8 cellular contexts compared by ENCODE assay signal in the genomic region with DNA sequence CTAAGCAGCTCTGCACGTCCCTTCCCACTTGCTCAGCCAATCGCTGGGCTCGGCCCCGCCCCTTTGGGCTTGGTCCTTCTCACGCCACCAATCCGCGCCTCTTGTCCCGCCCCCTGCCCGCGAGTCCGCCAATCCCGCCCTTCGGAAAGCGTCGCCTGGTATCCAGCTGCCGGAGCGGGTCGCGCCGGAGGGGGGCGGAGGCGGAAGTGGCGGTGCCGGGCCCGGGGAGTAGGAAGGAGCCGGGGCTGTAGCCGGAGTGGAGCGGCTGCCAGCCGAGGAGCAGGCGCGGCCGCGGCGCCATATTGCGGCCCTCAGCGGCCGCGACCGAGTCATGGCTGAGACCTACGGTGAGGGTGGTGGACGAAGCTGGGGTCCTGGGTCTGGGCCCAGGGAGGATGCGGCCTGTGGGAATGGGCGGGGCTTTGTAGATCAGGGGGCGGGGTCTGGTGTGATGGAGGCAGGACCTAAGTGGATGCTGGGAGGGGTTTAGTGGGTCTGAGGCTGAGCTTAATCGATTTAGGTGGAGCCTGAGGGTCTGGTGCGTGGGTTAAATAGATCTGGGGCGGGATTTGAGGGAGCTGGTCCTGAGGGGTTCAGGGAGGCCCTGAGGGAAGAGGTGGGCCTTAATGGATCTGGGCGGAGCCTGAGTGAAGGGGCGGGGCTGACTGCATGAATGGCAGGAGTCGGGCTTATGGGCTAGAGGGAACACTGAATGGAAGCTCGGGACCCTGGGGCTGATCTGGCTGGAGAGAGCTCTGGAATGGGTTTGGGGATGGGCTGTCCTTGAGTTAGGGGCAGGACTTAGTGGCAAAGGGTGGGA.
DNase-seq lines count a peak whose midpoint lies in the region; ATAC-seq lines count a peak whose summit lies in the region.

TSS of gene RAB4B (plus strand) at position 203 of the 820 bp plus-strand sequence. CDS start at position 332, 129 bp downstream.

- DNase-seq in AG08396 (ENCODE audit: low spot score) (peak; percentile 98), NCI-H345 treated with DMSO at 0.1 percent for 48 hours (lab: John Stamatoyannopoulos, UW; ENCODE audit: unreplicated experiment) (peak; percentile 100), inferior parietal cortex (ENCODE audit: extremely low spot score) (peak; percentile 99)
- peak; percentile 99 to 100 (median 99) for DNase-seq in activated CD4-positive, CD25-positive, alpha-beta regulatory T cell (lab: John Stamatoyannopoulos, UW)
- peak; percentile 100 for DNase-seq in central memory CD4-positive, alpha-beta T cell
- DNase-seq in stimulated activated CD4-positive, alpha-beta T cell treated with anti-CD3 and anti-CD28 coated beads, Interleukin-12 subunit alpha, Interleukin-12 subunit beta, amount 100 ng/mL, for 24 hours (ENCODE audit: low read depth in 2 of 2) = peak; percentile 98 to 100

- ATAC-seq in GM19023 (IDR thresholded peaks at IDR 0.05; ENCODE audit: unreplicated experiment) (peak; percentile 72), HG03280 (IDR thresholded peaks at IDR 0.05; ENCODE audit: unreplicated experiment) (peak; percentile 70)

Comparison
In these comparisons a context has a peak if more than half of its experiments do, and no peak if none do; other contexts are left out.
1. Peak in every context shown above with its lines: DNase-seq and ATAC-seq.